ENCODE assay signal across 14 cellular contexts in the genomic region with DNA sequence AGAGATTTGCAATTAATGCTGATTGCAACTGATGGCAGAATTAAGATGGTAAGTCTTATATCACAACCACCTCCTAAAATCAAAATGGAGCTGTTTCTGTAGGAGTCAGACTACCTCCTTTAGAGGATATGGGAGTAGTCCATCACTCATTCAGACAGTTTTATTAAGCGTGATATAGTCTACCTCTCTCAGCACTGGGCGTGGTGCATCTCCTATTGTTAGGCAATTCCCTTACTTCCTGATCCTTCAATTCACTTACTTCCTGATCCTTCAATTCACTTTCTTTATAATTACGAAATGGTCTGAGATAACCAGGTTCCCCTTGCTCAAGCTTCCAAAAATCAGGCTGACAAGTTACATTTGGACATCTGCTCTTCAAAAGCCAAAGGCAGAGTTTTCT. TPM values are rescaled to one million over a fixed set of nuclear protein-coding genes. Genes with fewer than 3 reads are reported as not detected.
DNase-seq lines count a peak whose midpoint lies in the region; ATAC-seq and TF ChIP-seq lines count a peak whose summit lies in the region.
"Had no signal": no experiment of that assay in that cellular context is flagged by ENCODE, and none has a peak within 500 bp of the region (broad histone marks: within the 10 kb centered on the region; RNA-seq: fewer than 3 reads in every experiment).

No MANE protein-coding gene starts in this region.

- peak overlapping the region; percentile 65 for H3K4me3 Mint-ChIP-seq in endothelial cell (ENCODE audit: unreplicated experiment)
- H3K4me3 Mint-ChIP-seq in osteocyte (ENCODE audit: unreplicated experiment) = no peak overlapping the region
- H3K4me3 Mint-ChIP-seq: activated CD8-positive, alpha-beta T cell treated with anti-CD3 and anti-CD28 coated beads for 36 hours; activated naive CD8-positive, alpha-beta T cell treated with anti-CD3 and anti-CD28 coated beads, Interleukin-2, amount 50 U/mL, for 24 hours; CD8-positive, alpha-beta T cell; stimulated activated naive CD8-positive, alpha-beta T cell treated with anti-CD3 and anti-CD28 coated beads, Interleukin-15, amount 100 ng/mL, for 72 hours had no signal

- TF ChIP-seq CTCF in endothelial cell (IDR thresholded peaks at IDR 0.05; ENCODE audit: unreplicated experiment) (no peak), osteocyte (IDR thresholded peaks at IDR 0.05) (no peak)

- H3K27me3 Mint-ChIP-seq in endothelial cell (ENCODE audit: unreplicated experiment) (peaks cover 10% of the 10 kb centered on the region), osteocyte (ENCODE audit: unreplicated experiment) (no peaks in the 10 kb centered on the region)
- H3K27me3 Mint-ChIP-seq: activated CD8-positive, alpha-beta T cell treated with anti-CD3 and anti-CD28 coated beads for 36 hours had no signal

- H3K4me1 Mint-ChIP-seq in endothelial cell (ENCODE audit: unreplicated experiment) (peaks cover 77% of the 10 kb centered on the region), osteocyte (ENCODE audit: unreplicated experiment) (peaks cover 87% of the 10 kb centered on the region)

- H3K9me3 Mint-ChIP-seq in endothelial cell (ENCODE audit: unreplicated experiment) (no peaks in the 10 kb centered on the region), osteocyte (ENCODE audit: unreplicated experiment) (no peaks in the 10 kb centered on the region)
- H3K9me3 Mint-ChIP-seq: activated CD8-positive, alpha-beta T cell treated with anti-CD3 and anti-CD28 coated beads for 36 hours; activated naive CD8-positive, alpha-beta T cell treated with anti-CD3 and anti-CD28 coated beads, Interleukin-2, amount 50 U/mL, for 24 hours; CD8-positive, alpha-beta T cell had no signal

- no peak for ATAC-seq in GM19455 (IDR thresholded peaks at IDR 0.05; ENCODE audit: unreplicated experiment)
- ATAC-seq: activated CD8-positive, alpha-beta T cell treated with anti-CD3 and anti-CD28 coated beads for 36 hours; activated naive CD8-positive, alpha-beta T cell treated with anti-CD3 and anti-CD28 coated beads, Interleukin-2, amount 50 U/mL, for 24 hours; CD8-positive, alpha-beta T cell; stimulated activated naive CD8-positive, alpha-beta T cell treated with anti-CD3 and anti-CD28 coated beads, Interleukin-15, amount 100 ng/mL, for 72 hours had no signal

- peaks cover 14% of the 10 kb centered on the region for H3K36me3 Mint-ChIP-seq in endothelial cell (ENCODE audit: low read depth, unreplicated experiment)
- H3K36me3 Mint-ChIP-seq in osteocyte (ENCODE audit: unreplicated experiment) = no peaks in the 10 kb centered on the region
- H3K36me3 Mint-ChIP-seq: CD8-positive, alpha-beta T cell had no signal

- H3K27ac Mint-ChIP-seq in endothelial cell (ENCODE audit: unreplicated experiment) = peak overlapping the region; percentile 90
- peak overlapping the region; percentile 83 for H3K27ac Mint-ChIP-seq in osteocyte (ENCODE audit: unreplicated experiment)
- H3K27ac Mint-ChIP-seq: activated CD8-positive, alpha-beta T cell treated with anti-CD3 and anti-CD28 coated beads for 36 hours; activated naive CD8-positive, alpha-beta T cell treated with anti-CD3 and anti-CD28 coated beads, Interleukin-2, amount 50 U/mL, for 24 hours; CD8-positive, alpha-beta T cell; stimulated activated naive CD8-positive, alpha-beta T cell treated with anti-CD3 and anti-CD28 coated beads, Interleukin-15, amount 100 ng/mL, for 72 hours had no signal

- DNase-seq in DMS153 (lab: John Stamatoyannopoulos, UW) (peak; percentile 92), NCI-H510A (lab: John Stamatoyannopoulos, UW) (peak; percentile 20), endothelial cell (ENCODE audit: low spot score) (no peak), osteocyte (ENCODE audit: extremely low spot score, unreplicated experiment) (no peak), SHP77 (lab: John Stamatoyannopoulos, UW) (no peak), GOT3 (lab: John Stamatoyannopoulos, UW) (no peak)
- DNase-seq in effector CD4-positive, alpha-beta T cell = no peak
- DNase-seq: activated CD8-positive, alpha-beta T cell treated with anti-CD3 and anti-CD28 coated beads for 36 hours; activated naive CD8-positive, alpha-beta T cell treated with anti-CD3 and anti-CD28 coated beads, Interleukin-2, amount 50 U/mL, for 24 hours; CD8-positive, alpha-beta T cell; NCI-H1048; SJCRH30; stimulated activated naive CD8-positive, alpha-beta T cell treated with anti-CD3 and anti-CD28 coated beads, Interleukin-15, amount 100 ng/mL, for 72 hours had no signal

RNA-seq across cellular contexts. Expression of gene ATP8B1, which starts 31.9 kb away (rescaled TPM):
- 66.7 TPM for total RNA-seq in endothelial cell (ENCODE audit: unreplicated experiment)
- 38.5 and 38.7 TPM in 2 replicates for total RNA-seq in osteocyte
- total RNA-seq: CD8-positive, alpha-beta T cell; SJCRH30 had no signal

Comparison
In these comparisons a context has a peak if more than half of its experiments do, and no peak if none do; other contexts are left out.
1. DNase-seq: peak in DMS153 (single experiment) and NCI-H510A (single experiment); none in endothelial cell (single experiment), osteocyte (single experiment), SHP77 (0 of 2), effector CD4-positive, alpha-beta T cell (single experiment) and GOT3 (single experiment).